1 cellular context compared by ENCODE assay signal in the genomic region with DNA sequence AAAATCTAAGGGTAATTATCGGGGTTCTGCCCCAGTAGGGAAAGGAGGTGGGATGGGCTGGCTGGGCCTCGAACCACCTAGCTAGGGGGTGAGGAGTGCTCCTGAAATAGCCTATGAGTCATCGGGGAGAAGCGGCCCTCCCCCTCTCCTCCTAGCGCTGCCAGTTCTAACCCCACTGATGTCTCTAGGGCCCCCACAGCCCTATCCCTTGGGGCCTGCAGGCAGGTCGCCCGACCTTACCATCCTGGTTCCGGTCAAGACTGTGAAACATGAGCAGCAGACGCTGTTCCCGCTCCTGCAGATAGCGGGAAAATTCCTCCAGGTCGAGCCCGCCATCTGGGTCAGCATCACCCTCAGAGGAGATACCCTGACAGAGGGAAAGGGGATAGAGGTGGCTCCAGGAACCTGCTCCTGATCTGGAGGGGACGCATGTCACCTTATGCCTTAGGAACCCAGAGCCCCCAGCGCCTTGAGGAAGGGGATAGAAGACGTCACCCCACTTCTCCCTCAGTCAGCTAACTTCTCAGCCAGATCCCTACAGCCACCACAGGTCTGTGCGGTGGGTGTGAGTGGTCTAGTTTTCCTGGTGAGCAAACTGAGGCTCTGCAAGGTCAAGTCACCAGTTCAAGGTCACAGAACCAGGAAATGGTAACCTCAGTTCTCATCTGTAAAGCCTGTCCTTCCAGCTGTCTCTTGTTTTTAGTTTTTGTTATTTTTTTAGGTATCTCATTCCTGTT.
TF ChIP-seq lines count a peak whose summit lies in the region.

No MANE protein-coding gene starts in this region.

TF ChIP-seq in WTC11, 78 proteins besides CTCF, POLR2A, EP300 and RAD21 (continued from another document):
- TF ChIP-seq, protein P1, sequence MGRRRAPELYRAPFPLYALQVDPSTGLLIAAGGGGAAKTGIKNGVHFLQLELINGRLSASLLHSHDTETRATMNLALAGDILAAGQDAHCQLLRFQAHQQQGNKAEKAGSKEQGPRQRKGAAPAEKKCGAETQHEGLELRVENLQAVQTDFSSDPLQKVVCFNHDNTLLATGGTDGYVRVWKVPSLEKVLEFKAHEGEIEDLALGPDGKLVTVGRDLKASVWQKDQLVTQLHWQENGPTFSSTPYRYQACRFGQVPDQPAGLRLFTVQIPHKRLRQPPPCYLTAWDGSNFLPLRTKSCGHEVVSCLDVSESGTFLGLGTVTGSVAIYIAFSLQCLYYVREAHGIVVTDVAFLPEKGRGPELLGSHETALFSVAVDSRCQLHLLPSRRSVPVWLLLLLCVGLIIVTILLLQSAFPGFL (CRISPR knock-in tag; IDR thresholded peaks at IDR 0.05; ENCODE audit: borderline replicate concordance), result no peak
- TF ChIP-seq SMAD4 (CRISPR knock-in tag; IDR thresholded peaks at IDR 0.05) (no peak), SOX15 (CRISPR knock-in tag; IDR thresholded peaks at IDR 0.05) (no peak), ELF4 (CRISPR knock-in tag; IDR thresholded peaks at IDR 0.05; ENCODE audit: low read depth) (no peak), GTF2I (CRISPR knock-in tag; conservative IDR thresholded peaks at IDR 0.05) (no peak)
TF ChIP-seq in WTC11: peak in this region for 0.
